Comparison of ENCODE assay signal across 1 cellular context in the genomic region with DNA sequence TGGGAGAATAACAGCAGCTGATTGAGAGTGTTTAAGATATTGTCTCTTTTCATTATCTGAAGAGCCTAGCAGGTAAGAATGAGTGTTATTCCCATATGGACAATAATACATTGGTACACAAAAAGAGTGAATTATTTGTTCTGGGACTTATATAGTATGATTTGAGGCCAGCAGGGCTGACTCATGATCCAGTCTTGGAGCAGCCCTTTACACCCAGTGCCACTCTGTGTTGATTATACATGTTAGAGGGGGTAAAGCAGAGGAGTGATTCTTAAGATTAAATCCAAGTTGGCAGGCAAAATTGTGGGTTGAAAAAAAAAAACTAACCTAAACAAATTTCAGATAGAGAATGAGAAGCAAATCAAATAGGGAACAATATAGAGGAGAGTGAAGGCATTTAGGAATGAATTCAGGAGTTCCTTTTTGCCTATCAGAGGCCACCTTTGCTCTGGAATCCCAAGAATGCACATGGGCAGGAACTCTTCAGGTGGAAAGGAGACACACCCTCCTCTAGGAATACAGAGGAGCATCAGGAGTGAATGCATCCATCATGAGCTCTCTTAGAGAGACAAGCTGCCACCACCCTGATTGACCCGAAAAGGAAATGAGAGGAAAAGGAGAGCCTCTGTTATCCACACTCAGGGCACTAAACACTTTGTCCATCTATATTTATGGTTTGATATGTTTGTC.
TF ChIP-seq lines count a peak whose summit lies in the region.

No MANE protein-coding gene starts in this region.

TF ChIP-seq in GM23338, 12 proteins besides CTCF, POLR2A, EP300 and RAD21:
- TF ChIP-seq ZNF462 (CRISPR knock-in tag; IDR thresholded peaks at IDR 0.05) (peak; percentile 91), JUNB (IDR thresholded peaks at IDR 0.05; ENCODE audit: unreplicated experiment) (no peak)
